Comparison of ENCODE assay signal across 20 cellular contexts in genomic region chr16:54627616-54628015, GRCh38.
"Had no signal": no experiment of that assay in that cellular context is flagged by ENCODE, and none has a peak within 500 bp of the region (broad histone marks: within the 10 kb centered on the region; RNA-seq: fewer than 3 reads in every experiment).

No MANE protein-coding gene starts in this region.

- H3K36me3 Mint-ChIP-seq: activated naive CD8-positive, alpha-beta T cell treated with anti-CD3 and anti-CD28 coated beads, Interleukin-2, amount 10 ng/mL, durations not matched to agents 7 days and 5 days; stimulated activated naive B cell treated with anti-CD40 and anti-IgM and Interleukin-4, amounts not matched to agents 10 μg/mL and 1 μg/mL and 100 μg/mL, for 72 hours had no signal

- H3K9me3 ChIP-seq: body of pancreas, colonic mucosa, lower lobe of right lung, thoracic aorta, upper lobe of left lung had no signal

- H3K4me3 Mint-ChIP-seq: activated CD4-positive, alpha-beta T cell treated with anti-CD3 and anti-CD28 coated beads, Interleukin-2, amount 10 ng/mL, durations not matched to agents 7 days and 5 days; activated CD8-positive, alpha-beta T cell treated with anti-CD3 and anti-CD28 coated beads, Interleukin-2, amount 10 ng/mL, durations not matched to agents 7 days and 5 days; activated naive CD8-positive, alpha-beta T cell treated with anti-CD3 and anti-CD28 coated beads, Interleukin-2, amount 10 ng/mL, durations not matched to agents 7 days and 5 days; activated T-cell treated with anti-CD3 and anti-CD28 coated beads, Interleukin-2, amount 50 U/mL, for 24 hours; nephron; stimulated activated naive B cell treated with anti-CD40 and anti-IgM and Interleukin-4, amounts not matched to agents 10 μg/mL and 1 μg/mL and 100 μg/mL, for 72 hours had no signal

- H3K27me3 ChIP-seq: colonic mucosa, upper lobe of left lung had no signal

- H3K36me3 ChIP-seq: colonic mucosa, lower lobe of right lung, thoracic aorta, upper lobe of left lung had no signal

- H3K27me3 Mint-ChIP-seq: activated CD4-positive, alpha-beta T cell treated with anti-CD3 and anti-CD28 coated beads, Interleukin-2, amount 10 ng/mL, durations not matched to agents 7 days and 5 days; stimulated activated naive B cell treated with anti-CD40 and anti-IgM and Interleukin-4, amounts not matched to agents 10 μg/mL and 1 μg/mL and 100 μg/mL, for 72 hours had no signal

- H3K27ac Mint-ChIP-seq: activated CD4-positive, alpha-beta T cell treated with anti-CD3 and anti-CD28 coated beads, Interleukin-2, amount 10 ng/mL, durations not matched to agents 7 days and 5 days; activated CD8-positive, alpha-beta T cell treated with anti-CD3 and anti-CD28 coated beads, Interleukin-2, amount 10 ng/mL, durations not matched to agents 7 days and 5 days; activated naive CD8-positive, alpha-beta T cell treated with anti-CD3 and anti-CD28 coated beads, Interleukin-2, amount 10 ng/mL, durations not matched to agents 7 days and 5 days; activated T-cell treated with anti-CD3 and anti-CD28 coated beads, Interleukin-2, amount 50 U/mL, for 24 hours; activated T-helper 2 cell treated with anti-CD3 and anti-CD28 coated beads, Interferon-gamma antibody, Interleukin-2, Interleukin-4, amounts not matched to agents 10 μg/mL and 5 μg/mL and 100 μg/mL, durations not matched to agents 14 hours and 24 hours and 36 hours; nephron; stimulated activated naive B cell treated with anti-CD40 and anti-IgM and Interleukin-4, amounts not matched to agents 10 μg/mL and 1 μg/mL and 100 μg/mL, for 72 hours had no signal

- H3K4me1 Mint-ChIP-seq: activated CD4-positive, alpha-beta T cell treated with anti-CD3 and anti-CD28 coated beads, Interleukin-2, amount 10 ng/mL, durations not matched to agents 7 days and 5 days; activated naive CD8-positive, alpha-beta T cell treated with anti-CD3 and anti-CD28 coated beads, Interleukin-2, amount 10 ng/mL, durations not matched to agents 7 days and 5 days; stimulated activated naive B cell treated with anti-CD40 and anti-IgM and Interleukin-4, amounts not matched to agents 10 μg/mL and 1 μg/mL and 100 μg/mL, for 72 hours had no signal

- DNase-seq: activated CD4-positive, alpha-beta T cell treated with anti-CD3 and anti-CD28 coated beads, Interleukin-2, amount 10 ng/mL, durations not matched to agents 7 days and 5 days; activated CD8-positive, alpha-beta T cell treated with anti-CD3 and anti-CD28 coated beads, Interleukin-2, amount 10 ng/mL, durations not matched to agents 7 days and 5 days; activated naive CD4-positive, alpha-beta T cell treated with Interleukin-2 at 50 U/mL for 16 hours; activated naive CD8-positive, alpha-beta T cell treated with anti-CD3 and anti-CD28 coated beads, Interleukin-2, amount 10 ng/mL, durations not matched to agents 7 days and 5 days; activated T-cell treated with anti-CD3 and anti-CD28 coated beads, Interleukin-2, amount 50 U/mL, for 24 hours; amygdala; body of pancreas; central memory CD4-positive, alpha-beta T cell; colonic mucosa; erythroblast; left cardiac atrium; lower lobe of right lung; stimulated activated CD4-positive, alpha-beta T cell treated with anti-CD3 and anti-CD28 coated beads, Interleukin-4, amount 100 ng/mL, for 24 hours; stimulated activated naive B cell treated with anti-CD40 and anti-IgM and Interleukin-4, amounts not matched to agents 10 μg/mL and 1 μg/mL and 100 μg/mL, for 72 hours; upper lobe of left lung had no signal

- H3K27ac ChIP-seq: body of pancreas, colonic mucosa, lower lobe of right lung, thoracic aorta had no signal

- H3K4me1 ChIP-seq: colonic mucosa had no signal

- H3K9me3 Mint-ChIP-seq: activated CD4-positive, alpha-beta T cell treated with anti-CD3 and anti-CD28 coated beads, Interleukin-2, amount 10 ng/mL, durations not matched to agents 7 days and 5 days; activated T-cell treated with anti-CD3 and anti-CD28 coated beads, Interleukin-2, amount 50 U/mL, for 24 hours; activated T-helper 2 cell treated with anti-CD3 and anti-CD28 coated beads, Interferon-gamma antibody, Interleukin-2, Interleukin-4, amounts not matched to agents 10 μg/mL and 5 μg/mL and 100 μg/mL, durations not matched to agents 14 hours and 24 hours and 36 hours; nephron had no signal

- H3K4me3 ChIP-seq: body of pancreas, colonic mucosa, lower lobe of right lung, thoracic aorta, upper lobe of left lung had no signal

- ATAC-seq: activated CD4-positive, CD25-positive, alpha-beta regulatory T cell treated with anti-CD3 and anti-CD28 coated beads, Interleukin-2, amount 50 U/mL, for 24 hours; activated CD8-positive, alpha-beta T cell treated with anti-CD3 and anti-CD28 coated beads, Interleukin-2, amount 10 ng/mL, durations not matched to agents 7 days and 5 days; body of pancreas; left cardiac atrium; lower lobe of right lung; sciatic nerve; stimulated activated naive B cell treated with anti-CD40 and anti-IgM and Interleukin-4, amounts not matched to agents 10 μg/mL and 1 μg/mL and 100 μg/mL, for 72 hours had no signal
